In genomic region chr6:26022166-26022510, GRCh38 we compare ENCODE assay signal across 1 cellular context.
TF ChIP-seq lines count a peak whose summit lies in the region.

No MANE protein-coding gene starts in this region.

TF ChIP-seq in GM12878, 131 proteins besides CTCF, POLR2A, EP300 and RAD21 (continued from another document):
- TF ChIP-seq ZBTB33 (IDR thresholded peaks at IDR 0.05) (no peak), ATF7 (IDR thresholded peaks at IDR 0.05; ENCODE audit: low read depth) (peak; percentile 70), PAX8 (IDR thresholded peaks at IDR 0.05) (no peak), SREBF1 (IDR thresholded peaks at IDR 0.05; ENCODE audit: low read length) (no peak), ZNF384 (IDR thresholded peaks at IDR 0.05; ENCODE audit: borderline replicate concordance, low read depth, low read length) (no peak), POLR2AphosphoS2 (IDR thresholded peaks at IDR 0.05; ENCODE audit: low read depth, low read length) (no peak), RFX5 (IDR thresholded peaks at IDR 0.05; ENCODE audit: low read depth, low read length) (peak; percentile 84), SREBF2 (IDR thresholded peaks at IDR 0.05; ENCODE audit: low read length) (no peak), NFXL1 (IDR thresholded peaks at IDR 0.05; ENCODE audit: borderline replicate concordance) (no peak), EED (IDR thresholded peaks at IDR 0.05; ENCODE audit: low read depth) (no peak), MEF2B (IDR thresholded peaks at IDR 0.05; ENCODE audit: partially characterized antibody, poor library complexity, severe bottlenecking) (no peak), EGR1 (IDR thresholded peaks at IDR 0.05; ENCODE audit: borderline replicate concordance in 1 of 2, low read depth in 2 of 2, low read length in 2 of 2) (no peak), CBX3 (IDR thresholded peaks at IDR 0.05; ENCODE audit: borderline replicate concordance, low read depth) (no peak), SUZ12 (IDR thresholded peaks at IDR 0.05; ENCODE audit: unreplicated experiment) (no peak), RELA (IDR thresholded peaks at IDR 0.05; ENCODE audit: borderline replicate concordance, partially characterized antibody) (no peak), IKZF1 (conservative IDR thresholded peaks at IDR 0.05) (no peak), PKNOX1 (IDR thresholded peaks at IDR 0.05) (peak; percentile 39; the same call in 1 of the 2 replicates)
- TF ChIP-seq, protein P1, sequence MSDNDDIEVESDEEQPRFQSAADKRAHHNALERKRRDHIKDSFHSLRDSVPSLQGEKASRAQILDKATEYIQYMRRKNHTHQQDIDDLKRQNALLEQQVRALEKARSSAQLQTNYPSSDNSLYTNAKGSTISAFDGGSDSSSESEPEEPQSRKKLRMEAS (IDR thresholded peaks at IDR 0.05; ENCODE audit: low read depth, low read length) = no peak
